In genomic region chr5:41863871-41864486, GRCh38 we compare ENCODE assay signal across 1 cellular context.
TF ChIP-seq lines count a peak whose summit lies in the region.

No MANE protein-coding gene starts in this region.

TF ChIP-seq in GM23338, 12 proteins besides CTCF, POLR2A, EP300 and RAD21 (continued from another document):
- TF ChIP-seq REST (IDR thresholded peaks at IDR 0.05; ENCODE audit: unreplicated experiment) (no peak), STAT1 (IDR thresholded peaks at IDR 0.05; ENCODE audit: unreplicated experiment) (no peak), NANOG (IDR thresholded peaks at IDR 0.05; ENCODE audit: borderline replicate concordance) (no peak), ETS1 (IDR thresholded peaks at IDR 0.05) (no peak), ZNF462 (CRISPR knock-in tag; IDR thresholded peaks at IDR 0.05) (no peak), ZNF114 (CRISPR knock-in tag; IDR thresholded peaks at IDR 0.05) (no peak), POLR2AphosphoS5 (IDR thresholded peaks at IDR 0.05; ENCODE audit: low read depth) (no peak), EZH2 (IDR thresholded peaks at IDR 0.05; ENCODE audit: low read depth, unreplicated experiment) (no peak), ZNF331 (CRISPR knock-in tag; IDR thresholded peaks at IDR 0.05; ENCODE audit: low read depth) (no peak)
